8 cellular contexts compared by ENCODE assay signal in the genomic region with DNA sequence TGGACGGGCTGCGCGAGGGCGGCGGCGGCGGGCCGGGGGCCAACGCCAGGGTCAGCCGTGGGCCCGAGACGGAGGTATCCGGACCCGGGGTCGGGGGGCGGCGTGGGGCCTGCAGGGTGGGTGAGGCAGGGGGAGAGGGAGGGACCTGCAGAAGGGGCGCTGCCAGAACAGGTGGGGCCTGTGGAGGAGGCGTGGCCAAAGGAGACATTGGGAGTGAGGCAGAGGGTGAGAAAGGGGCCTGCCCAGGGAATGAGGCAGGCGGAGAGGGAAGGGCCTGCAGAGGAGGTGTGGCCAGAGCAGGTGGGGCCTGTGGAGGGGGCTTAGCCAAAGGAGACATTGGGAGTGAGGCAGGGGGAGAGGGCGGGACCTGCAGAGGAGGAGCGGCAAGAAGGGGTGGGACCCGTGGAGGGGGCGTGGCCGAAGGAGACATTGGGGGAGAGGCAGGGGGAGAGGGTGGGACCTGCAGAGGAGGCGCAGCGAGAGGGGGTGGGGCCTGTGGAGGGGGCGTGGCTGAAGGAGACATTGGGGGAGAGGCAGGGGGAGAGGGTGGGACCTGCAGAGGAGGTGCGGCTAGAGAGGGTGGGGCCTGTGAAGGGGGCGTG. TPM values are rescaled to one million over a fixed set of nuclear protein-coding genes. Genes with fewer than 3 reads are reported as not detected.
A peak's percentile ranks its signal among the peaks of the same experiment; 100 is the strongest.
DNase-seq lines count a peak whose midpoint lies in the region; ATAC-seq and TF ChIP-seq lines count a peak whose summit lies in the region.

No MANE protein-coding gene starts in this region.

- H3K9ac ChIP-seq in Karpas-422 (ENCODE audit: low read length), result no peak overlapping the region

- no peak for ATAC-seq in HG03565 (IDR thresholded peaks at IDR 0.05; ENCODE audit: unreplicated experiment)
- ATAC-seq in HG02588 (IDR thresholded peaks at IDR 0.05; ENCODE audit: unreplicated experiment), result no peak

- no peaks in the 10 kb centered on the region for H3K4me1 ChIP-seq in Karpas-422 (ENCODE audit: low read length)

- H3K9me3 ChIP-seq in Karpas-422 (ENCODE audit: low read length), result no peaks in the 10 kb centered on the region

- no peaks in the 10 kb centered on the region for H3K9me2 ChIP-seq in Karpas-422 (replicated peaks; ENCODE audit: insufficient read depth, low read length)

- DNase-seq in EH (ENCODE audit: low read depth) (peak; percentile 56), Karpas-422 (peak; percentile 86), epithelial cell of esophagus (ENCODE audit: low read depth) (peak; percentile 59), nephron progenitor cell (peak; percentile 84), mesenteric fat pad (ENCODE audit: low spot score) (no peak)
- peak; percentile 38 to 47 for DNase-seq in activated CD4-positive, alpha-beta T cell treated with anti-CD3 and anti-CD28 coated beads for 4 hours

- no peaks in the 10 kb centered on the region for H3K9me3 Mint-ChIP-seq in nephron progenitor cell

- no peak overlapping the region for H3K4me2 ChIP-seq in Karpas-422 (ENCODE audit: low read depth, low read length, poor library complexity, severe bottlenecking)

- H3K27ac ChIP-seq in Karpas-422 (ENCODE audit: low read length), result no peak overlapping the region

- H2AFZ ChIP-seq in Karpas-422 (ENCODE audit: low read length), result no peak overlapping the region

- H3K4me3 Mint-ChIP-seq in nephron progenitor cell, result peak overlapping the region; percentile 48

- H3K79me2 ChIP-seq in Karpas-422 (ENCODE audit: low read length), result no peaks in the 10 kb centered on the region

- TF ChIP-seq CTCF in epithelial cell of esophagus (IDR thresholded peaks at IDR 0.05; ENCODE audit: insufficient read depth, low read depth, low read length, missing control alignments), result no peak
- TF ChIP-seq CTCF in nephron progenitor cell (IDR thresholded peaks at IDR 0.05), result no peak

- no peaks in the 10 kb centered on the region for H3K36me3 Mint-ChIP-seq in nephron progenitor cell (ENCODE audit: low read depth)

- no peaks in the 10 kb centered on the region; the same call in 1 of the 2 replicates for H4K20me1 ChIP-seq in Karpas-422 (ENCODE audit: insufficient read depth, low read depth, low read length)

- H3K36me3 ChIP-seq in Karpas-422 (ENCODE audit: insufficient read depth, low read length), result no peaks in the 10 kb centered on the region

- H3K4me3 ChIP-seq in Karpas-422 (ENCODE audit: low read length) (no peak overlapping the region), epithelial cell of esophagus (ENCODE audit: low read length) (peak overlapping the region; percentile 10)

- H3K27me3 ChIP-seq in Karpas-422 (ENCODE audit: low read length), result no peaks in the 10 kb centered on the region

- H3K27ac Mint-ChIP-seq in nephron progenitor cell, result no peak overlapping the region

- peaks cover 27% of the 10 kb centered on the region for H3K4me1 Mint-ChIP-seq in nephron progenitor cell

- H3K27me3 Mint-ChIP-seq in nephron progenitor cell (ENCODE audit: low read depth, poor library complexity), result peaks cover 62% of the 10 kb centered on the region

RNA-seq across cellular contexts. Expression of a gene that starts 4.2 kb away (rescaled TPM):
- total RNA-seq in Karpas-422 (2014; rRNA removed; shearing (Covaris generic); ENCODE audit: low replicate concordance), result not detected in 2 replicates
- total RNA-seq in mesenteric fat pad, result not detected

RNA-seq across cellular contexts. Expression of a gene that starts 18.3 kb away (rescaled TPM):
- not detected in 2 replicates for total RNA-seq in Karpas-422 (2014; rRNA removed; shearing (Covaris generic); ENCODE audit: low replicate concordance)
- 1.8 TPM for total RNA-seq in mesenteric fat pad

RNA-seq across cellular contexts. Expression of a gene that starts 33.7 kb away (rescaled TPM):
- total RNA-seq in Karpas-422 (2014; rRNA removed; shearing (Covaris generic); ENCODE audit: low replicate concordance), result 10.4 and 14.4 TPM in 2 replicates
- total RNA-seq in mesenteric fat pad, result 26.7 TPM

RNA-seq across cellular contexts. Expression of a gene that starts 40.0 kb away (rescaled TPM):
- total RNA-seq in Karpas-422 (2014; rRNA removed; shearing (Covaris generic); ENCODE audit: low replicate concordance), result 6.0 and 8.9 TPM in 2 replicates
- total RNA-seq in mesenteric fat pad, result 15.4 TPM

RNA-seq across cellular contexts. Expression of a gene that starts 44.6 kb away (rescaled TPM):
- total RNA-seq in Karpas-422 (2014; rRNA removed; shearing (Covaris generic); ENCODE audit: low replicate concordance), result not detected in 2 replicates
- not detected for total RNA-seq in mesenteric fat pad
